In the genomic region with DNA sequence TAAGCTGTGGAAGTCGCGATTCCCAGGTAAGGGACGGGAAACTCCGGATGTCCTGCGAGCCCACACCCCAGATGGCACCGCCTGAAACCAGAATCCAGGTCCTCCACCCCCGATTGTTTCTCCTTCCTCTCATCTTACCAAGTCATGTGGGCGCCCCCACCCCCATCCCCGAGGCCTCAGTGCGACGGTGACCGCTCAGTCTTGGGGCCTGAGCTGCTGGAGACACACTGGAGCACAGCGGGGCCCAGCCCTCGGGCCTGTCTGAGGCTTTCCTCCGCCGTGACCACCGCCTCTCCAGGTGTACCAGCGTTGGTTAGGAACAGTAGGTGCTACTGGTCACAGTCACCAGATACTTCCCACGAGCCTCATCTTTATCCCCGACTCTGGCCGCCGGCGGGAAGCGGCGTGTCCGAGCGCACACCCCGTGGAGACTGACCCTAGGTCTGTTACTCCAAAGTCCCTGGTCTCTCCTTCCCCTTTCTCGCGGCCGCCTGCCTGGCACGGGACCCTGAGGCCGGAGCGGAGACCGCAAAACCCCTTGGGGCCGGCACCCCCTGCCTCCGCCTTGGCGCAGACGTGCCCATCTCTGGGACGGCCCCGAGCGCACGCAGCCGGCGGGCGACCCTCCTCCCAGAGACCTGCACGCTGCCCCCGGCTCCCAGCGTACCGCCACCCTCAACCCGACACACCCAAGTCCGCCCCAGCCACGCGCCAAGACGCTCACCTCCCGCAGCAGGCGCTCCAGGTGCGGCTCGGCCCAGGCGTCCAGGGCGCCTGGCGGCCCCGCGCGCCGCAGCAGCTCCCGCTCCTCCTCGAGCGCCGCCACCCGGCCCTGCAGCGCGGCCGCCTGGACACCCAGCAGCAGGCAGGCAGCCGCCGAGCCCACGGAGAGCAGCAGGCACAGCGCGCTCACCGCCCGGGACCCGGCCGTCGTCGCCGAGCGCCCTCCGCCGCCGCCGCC, we compare ENCODE assay signal across 8 cellular contexts. TPM values are rescaled to one million over a fixed set of nuclear protein-coding genes. Genes with fewer than 3 reads are reported as not detected.
A peak's percentile ranks its signal among the peaks of the same experiment; 100 is the strongest.
DNase-seq lines count a peak whose midpoint lies in the region; ATAC-seq and TF ChIP-seq lines count a peak whose summit lies in the region.

No MANE protein-coding gene starts in this region.

- POLR2A ChIA-PET in MCF 10A (lab: Yijun Ruan, JAX) = interaction anchor here (0.6 kb wide), 1 partner anchor 385 kb away, joined by 3 read pairs; the partner anchor contains the start of gene HNRNPAB

- TF ChIP-seq POLR2A in breast epithelium (IDR thresholded peaks at IDR 0.05) = no peak

- H3K4me1 ChIP-seq in breast epithelium (peaks cover 0 to 10% of the 10 kb centered on the region in 2 donors), neuron (ENCODE audit: insufficient read depth, low read length) (peaks cover 5% of the 10 kb centered on the region)

- no peak overlapping the region for H3K27ac ChIP-seq in breast epithelium

- peaks cover 13% of the 10 kb centered on the region for H3K4me1 Mint-ChIP-seq in MCF 10A (ENCODE audit: insufficient read depth, unreplicated experiment)
- peaks cover 4% of the 10 kb centered on the region for H3K4me1 Mint-ChIP-seq in T-helper 2 cell treated with Interferon-gamma antibody and Interleukin-4, amounts not matched to agents 5 μg/mL and 100 μg/mL, for 36 hours (ENCODE audit: low read depth)

- no peak overlapping the region for H3K4me3 Mint-ChIP-seq in MCF 10A (ENCODE audit: unreplicated experiment)
- H3K4me3 Mint-ChIP-seq in T-helper 2 cell treated with Interferon-gamma antibody and Interleukin-4, amounts not matched to agents 5 μg/mL and 100 μg/mL, for 36 hours = peak overlapping the region; percentile 29

- intact Hi-C loops in breast epithelium (cut with DNase I; ENCODE audit: low total_unique reads) = no loop called here
- intact Hi-C loops in MCF 10A (cut with micrococcal nuclease) = no loop called here

- H3K4me3 ChIP-seq in breast epithelium = peak overlapping the region; percentile 41 to 80 (median 57)
- peak overlapping the region in 1 of 2 donors; percentile 35 for H3K4me3 ChIP-seq in foreskin fibroblast (ENCODE audit: low read depth in 1 of 2, low read length in 2 of 2)
- peak overlapping the region; percentile 47 for H3K4me3 ChIP-seq in neuron (ENCODE audit: low read length)

- no peak overlapping the region for H3K27ac Mint-ChIP-seq in MCF 10A (ENCODE audit: low read depth, unreplicated experiment)
- no peak overlapping the region for H3K27ac Mint-ChIP-seq in T-helper 2 cell treated with Interferon-gamma antibody and Interleukin-4, amounts not matched to agents 5 μg/mL and 100 μg/mL, for 36 hours

- DNase-seq in breast epithelium (ENCODE audit: low spot score in 2 of 2) = no peak
- no peak for DNase-seq in MCF 10A (ENCODE audit: unreplicated experiment)
- DNase-seq in T-helper 2 cell treated with Interferon-gamma antibody and Interleukin-4, amounts not matched to agents 5 μg/mL and 100 μg/mL, for 36 hours (ENCODE audit: low spot score) = no peak
- DNase-seq in foreskin fibroblast = peak; percentile 25 to 61
- DNase-seq in ureter (ENCODE audit: low spot score) = no peak

- no peaks in the 10 kb centered on the region for H3K36me3 ChIP-seq in breast epithelium
- no peaks in the 10 kb centered on the region for H3K36me3 ChIP-seq in neuron (ENCODE audit: insufficient read depth, low read length)

- ATAC-seq in HG02759 (IDR thresholded peaks at IDR 0.05; ENCODE audit: unreplicated experiment) (no peak), GM18520 (IDR thresholded peaks at IDR 0.05; ENCODE audit: unreplicated experiment) (no peak)

- H3K9me3 Mint-ChIP-seq in MCF 10A (ENCODE audit: unreplicated experiment) = peaks cover 8% of the 10 kb centered on the region
- H3K9me3 Mint-ChIP-seq in T-helper 2 cell treated with Interferon-gamma antibody and Interleukin-4, amounts not matched to agents 5 μg/mL and 100 μg/mL, for 36 hours = peaks cover 7% of the 10 kb centered on the region

- H3K36me3 Mint-ChIP-seq in MCF 10A (ENCODE audit: insufficient read depth, unreplicated experiment) = peaks cover 9% of the 10 kb centered on the region
- H3K36me3 Mint-ChIP-seq in T-helper 2 cell treated with Interferon-gamma antibody and Interleukin-4, amounts not matched to agents 5 μg/mL and 100 μg/mL, for 36 hours (ENCODE audit: low read depth) = peaks cover 2% of the 10 kb centered on the region

- BruUV-seq in MCF 10A (replicated peaks; lab: Mats Ljungman, UMichigan) = no TSS peak

- H3K27me3 ChIP-seq in breast epithelium (peaks cover 3 to 16% of the 10 kb centered on the region in 2 donors), neuron (ENCODE audit: insufficient read depth, low read length) (peaks cover 10% of the 10 kb centered on the region)

- H2AFZ ChIP-seq in neuron (ENCODE audit: low read depth, low read length) = peak overlapping the region; percentile 75

- no peaks in the 10 kb centered on the region for H3K27me3 Mint-ChIP-seq in MCF 10A (ENCODE audit: insufficient read depth, unreplicated experiment)
- peaks cover 49% of the 10 kb centered on the region for H3K27me3 Mint-ChIP-seq in T-helper 2 cell treated with Interferon-gamma antibody and Interleukin-4, amounts not matched to agents 5 μg/mL and 100 μg/mL, for 36 hours (ENCODE audit: low read depth)

- TF ChIP-seq CTCF in breast epithelium (IDR thresholded peaks at IDR 0.05) (peak in 1 of 3 donors; percentile 32), MCF 10A (IDR thresholded peaks at IDR 0.05; ENCODE audit: unreplicated experiment) (no peak), foreskin fibroblast (IDR thresholded peaks at IDR 0.05; ENCODE audit: low read depth, low read length) (no peak)

- H3K9me3 ChIP-seq in breast epithelium = peaks cover 0 to 2% of the 10 kb centered on the region in 2 donors
- H3K9me3 ChIP-seq in neuron (ENCODE audit: low read length) = no peaks in the 10 kb centered on the region

- CTCF ChIA-PET in MCF 10A (lab: Yijun Ruan, JAX) = interaction anchor here (0.6 to 1.4 kb wide), 4 partner anchors 8 to 354 kb away, joined by 3 read pairs; no protein-coding TSS in a partner anchor

RNA-seq across cellular contexts. Expression of gene COL23A1, which starts 0.7 kb away (rescaled TPM):
- 1 to 10 TPM in 2 of 3 donors, under 1 TPM in 1; 0.32 to 3.3 (median 2.6) TPM for total RNA-seq in breast epithelium
- 0.10 TPM in 1 of 2 replicates, not detected in the other for total RNA-seq in MCF 10A (2022)
- 3.5 TPM for total RNA-seq in ureter

RNA-seq across cellular contexts. Expression of gene CLK4, which starts 37.4 kb away (rescaled TPM):
- total RNA-seq in breast epithelium = 10 to 100 TPM; 39.0 to 73.2 (median 43.3) TPM
- total RNA-seq in MCF 10A (2022) = 49.3 and 51.7 TPM in 2 replicates
- total RNA-seq in ureter = 30.5 TPM

Comparison
In these comparisons a context has a peak if more than half of its experiments do, and no peak if none do; other contexts are left out.
1. DNase-seq: peak in foreskin fibroblast (2 of 2); none in breast epithelium (0 of 2), MCF 10A (single experiment), T-helper 2 cell treated with Interferon-gamma antibody and Interleukin-4, amounts not matched to agents 5 μg/mL and 100 μg/mL, for 36 hours (single experiment) and ureter (single experiment).